ENCODE assay signal across 8 cellular contexts in genomic region chr5:93583525-93583798, GRCh38. TPM values are rescaled to one million over a fixed set of nuclear protein-coding genes. Genes with fewer than 3 reads are reported as not detected.
DNase-seq lines count a peak whose midpoint lies in the region; ATAC-seq and TF ChIP-seq lines count a peak whose summit lies in the region.

No MANE protein-coding gene starts in this region.

- no peaks in the 10 kb centered on the region for H3K9me3 Mint-ChIP-seq in activated naive CD4-positive, alpha-beta T cell treated with anti-CD3 and anti-CD28 coated beads, Interleukin-2, amount 50 U/mL, for 24 hours
- no peaks in the 10 kb centered on the region for H3K9me3 Mint-ChIP-seq in activated naive CD4-positive, alpha-beta T cell treated with anti-CD3 and anti-CD28 coated beads, Interleukin-2, amount 50 U/mL, for 72 hours
- no peaks in the 10 kb centered on the region for H3K9me3 Mint-ChIP-seq in stimulated activated effector memory CD8-positive, alpha-beta T cell treated with anti-CD3 and anti-CD28 coated beads, Interleukin-12 subunit alpha, Interleukin-12 subunit beta, amount 100 ng/mL, for 72 hours

- H3K4me1 ChIP-seq in adrenal gland (replicated peaks in 1 of 2), result peaks cover 0 to 26% of the 10 kb centered on the region in 2 donors
- H3K4me1 ChIP-seq in upper lobe of right lung, result peaks cover 25% of the 10 kb centered on the region

- H3K36me3 ChIP-seq in adrenal gland (replicated peaks in 1 of 2) (no peaks in the 10 kb centered on the region), upper lobe of right lung (no peaks in the 10 kb centered on the region)

- H3K4me3 ChIP-seq in adrenal gland, result peak overlapping the region in 3 of 4 donors; percentile 14 to 81 (median 55)
- peak overlapping the region; percentile 56 for H3K4me3 ChIP-seq in upper lobe of right lung

- intact Hi-C loops in adrenal gland (cut with DNase I), result loop anchor here in 1 of 2 donors (10.0 kb wide), 1 partner anchor 211 kb away; no protein-coding TSS in a partner anchor
- intact Hi-C loops in upper lobe of right lung (cut with DNase I), result loop anchor here (10.0 kb wide), 1 partner anchor 211 kb away; no protein-coding TSS in a partner anchor

- H3K4me3 Mint-ChIP-seq in activated naive CD4-positive, alpha-beta T cell treated with anti-CD3 and anti-CD28 coated beads, Interleukin-2, amount 50 U/mL, for 24 hours, result peak overlapping the region; percentile 79
- no peak overlapping the region for H3K4me3 Mint-ChIP-seq in stimulated activated effector memory CD8-positive, alpha-beta T cell treated with anti-CD3 and anti-CD28 coated beads, Interleukin-12 subunit alpha, Interleukin-12 subunit beta, amount 100 ng/mL, for 72 hours

- WGBS in adrenal gland, 4 donors, result 1 to 3% (median 2%) methylated on average over 6 of the region's 6 CpGs

- peak overlapping the region; percentile 17 to 93 (median 71) for H3K27ac ChIP-seq in adrenal gland
- H3K27ac ChIP-seq in upper lobe of right lung, result peak overlapping the region; percentile 84

- H3K27me3 Mint-ChIP-seq in activated naive CD4-positive, alpha-beta T cell treated with anti-CD3 and anti-CD28 coated beads, Interleukin-2, amount 50 U/mL, for 24 hours, result peaks cover 30% of the 10 kb centered on the region

- H3K27ac Mint-ChIP-seq in activated naive CD4-positive, alpha-beta T cell treated with anti-CD3 and anti-CD28 coated beads, Interleukin-2, amount 50 U/mL, for 24 hours, result peak overlapping the region; percentile 46
- peak overlapping the region in 1 of 2 donors; percentile 55 for H3K27ac Mint-ChIP-seq in activated naive CD4-positive, alpha-beta T cell treated with anti-CD3 and anti-CD28 coated beads, Interleukin-2, amount 50 U/mL, for 72 hours
- H3K27ac Mint-ChIP-seq in stimulated activated effector memory CD8-positive, alpha-beta T cell treated with anti-CD3 and anti-CD28 coated beads, Interleukin-12 subunit alpha, Interleukin-12 subunit beta, amount 100 ng/mL, for 72 hours, result no peak overlapping the region

- H3K36me3 Mint-ChIP-seq in activated naive CD4-positive, alpha-beta T cell treated with anti-CD3 and anti-CD28 coated beads, Interleukin-2, amount 50 U/mL, for 24 hours, result no peaks in the 10 kb centered on the region
- peaks cover 9 to 25% of the 10 kb centered on the region in 2 donors for H3K36me3 Mint-ChIP-seq in activated naive CD4-positive, alpha-beta T cell treated with anti-CD3 and anti-CD28 coated beads, Interleukin-2, amount 50 U/mL, for 72 hours
- H3K36me3 Mint-ChIP-seq in stimulated activated effector memory CD8-positive, alpha-beta T cell treated with anti-CD3 and anti-CD28 coated beads, Interleukin-12 subunit alpha, Interleukin-12 subunit beta, amount 100 ng/mL, for 72 hours, result peaks cover 7% of the 10 kb centered on the region

- H3K9me3 ChIP-seq in adrenal gland (replicated peaks in 1 of 3) (no peaks in the 10 kb centered on the region), upper lobe of right lung (no peaks in the 10 kb centered on the region)

- no peak for TF ChIP-seq POLR2A in adrenal gland (IDR thresholded peaks at IDR 0.05)

- TF ChIP-seq CTCF in adrenal gland (IDR thresholded peaks at IDR 0.05) (no peak), upper lobe of right lung (IDR thresholded peaks at IDR 0.05) (no peak)

- no peak for DNase-seq in activated naive CD4-positive, alpha-beta T cell treated with anti-CD3 and anti-CD28 coated beads, Interleukin-2, amount 50 U/mL, for 72 hours (ENCODE audit: low spot score in 2 of 2)
- DNase-seq in adrenal gland (no peak), kidney glomerular epithelial cell (lab: John Stamatoyannopoulos, UW) (peak; percentile 39), upper lobe of right lung (no peak), dedifferentiated amniotic fluid mesenchymal stem cell (ENCODE audit: extremely low spot score) (no peak)
- DNase-seq in stimulated activated effector memory CD8-positive, alpha-beta T cell treated with anti-CD3 and anti-CD28 coated beads, Interleukin-12 subunit alpha, Interleukin-12 subunit beta, amount 100 ng/mL, for 72 hours (ENCODE audit: low spot score in 2 of 2), result no peak

- H3K4me1 Mint-ChIP-seq in activated naive CD4-positive, alpha-beta T cell treated with anti-CD3 and anti-CD28 coated beads, Interleukin-2, amount 50 U/mL, for 24 hours, result peaks cover 25% of the 10 kb centered on the region
- peaks cover 33% of the 10 kb centered on the region for H3K4me1 Mint-ChIP-seq in stimulated activated effector memory CD8-positive, alpha-beta T cell treated with anti-CD3 and anti-CD28 coated beads, Interleukin-12 subunit alpha, Interleukin-12 subunit beta, amount 100 ng/mL, for 72 hours

- no peak for ATAC-seq in activated naive CD4-positive, alpha-beta T cell treated with anti-CD3 and anti-CD28 coated beads, Interleukin-2, amount 50 U/mL, for 72 hours
- ATAC-seq in upper lobe of right lung (no peak), GM19463 (IDR thresholded peaks at IDR 0.05; ENCODE audit: unreplicated experiment) (no peak)
- no peak for ATAC-seq in stimulated activated effector memory CD8-positive, alpha-beta T cell treated with anti-CD3 and anti-CD28 coated beads, Interleukin-12 subunit alpha, Interleukin-12 subunit beta, amount 100 ng/mL, for 72 hours

- H3K27me3 ChIP-seq in adrenal gland, result no peaks in the 10 kb centered on the region
- peaks cover 74% of the 10 kb centered on the region for H3K27me3 ChIP-seq in upper lobe of right lung

RNA-seq across cellular contexts. Expression of gene NR2F1, which starts 0.4 kb away (rescaled TPM):
- not detected for total RNA-seq in activated naive CD4-positive, alpha-beta T cell treated with anti-CD3 and anti-CD28 coated beads, Interleukin-2, amount 50 U/mL, for 72 hours
- total RNA-seq in adrenal gland (100 to 1,000 TPM in 3 of 8 donors, 10 to 100 TPM in 5; 50.1 to 195 (median 89.3) TPM), upper lobe of right lung (83.2 TPM)
- polyA plus RNA-seq in adrenal gland, result 10 to 100 TPM; 22.4 to 64.4 (median 42.2) TPM

RNA-seq across cellular contexts. Expression of gene NR2F1-AS1, which starts 2.4 kb away (rescaled TPM):
- not detected for total RNA-seq in activated naive CD4-positive, alpha-beta T cell treated with anti-CD3 and anti-CD28 coated beads, Interleukin-2, amount 50 U/mL, for 72 hours
- total RNA-seq in adrenal gland (10 to 100 TPM; 13.2 to 42.0 (median 25.7) TPM), upper lobe of right lung (16.2 TPM)
- 100 to 1,000 TPM in 1 of 3 donors, 10 to 100 TPM in 2; 20.8 to 107 (median 62.1) TPM for polyA plus RNA-seq in adrenal gland

Comparison
In these comparisons a context has a peak if more than half of its experiments do, and no peak if none do; other contexts are left out.
1. RNA of gene NR2F1, which starts 0.4 kb away (total RNA-seq): 50.1 to 195 TPM in adrenal gland and 83.2 TPM in upper lobe of right lung (single experiment); not detected in activated naive CD4-positive, alpha-beta T cell treated with anti-CD3 and anti-CD28 coated beads, Interleukin-2, amount 50 U/mL, for 72 hours; every median in the first group is over 10 times any median in the second.
2. RNA of gene NR2F1-AS1, which starts 2.4 kb away (total RNA-seq): 13.2 to 42.0 TPM in adrenal gland and 16.2 TPM in upper lobe of right lung (single experiment); not detected in activated naive CD4-positive, alpha-beta T cell treated with anti-CD3 and anti-CD28 coated beads, Interleukin-2, amount 50 U/mL, for 72 hours; every median in the first group is over 10 times any median in the second.